In the genomic region with DNA sequence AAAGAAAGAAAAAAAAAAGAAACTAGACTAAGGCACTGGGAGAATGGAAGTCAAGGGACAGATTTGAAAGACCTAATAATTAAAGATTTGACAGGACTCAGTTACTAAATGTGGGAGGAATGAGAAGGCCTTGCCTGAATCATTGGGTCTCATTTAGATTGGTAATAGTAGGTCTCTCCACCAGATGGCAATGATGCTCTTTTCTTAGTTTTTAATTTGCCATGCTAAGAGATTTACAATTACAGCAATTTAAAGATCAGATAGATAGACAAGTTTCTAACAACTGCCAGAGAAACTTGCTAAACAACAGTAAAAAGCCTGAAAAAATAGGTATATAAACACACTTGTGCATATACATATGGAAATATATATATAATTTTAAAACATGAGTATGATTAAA, we compare ENCODE assay signal across 8 cellular contexts. TPM values are rescaled to one million over a fixed set of nuclear protein-coding genes. Genes with fewer than 3 reads are reported as not detected.
A peak's percentile ranks its signal among the peaks of the same experiment; 100 is the strongest.
DNase-seq lines count a peak whose midpoint lies in the region; ATAC-seq and TF ChIP-seq lines count a peak whose summit lies in the region.

No MANE protein-coding gene starts in this region.

- H3K9me3 Mint-ChIP-seq in CD4-positive, CD25-positive, alpha-beta regulatory T cell: peaks cover 0 to 2% (median 0%) of the 10 kb centered on the region in 7 donors
- no peaks in the 10 kb centered on the region for H3K9me3 Mint-ChIP-seq in H9

- H3K4me2 ChIP-seq in H9 (ENCODE audit: insufficient read depth, insufficient read length, low read length) (no peak overlapping the region), smooth muscle cell (no peak overlapping the region)

- H2BK12ac ChIP-seq in H9 (ENCODE audit: insufficient read length, low read depth, low read length): no peak overlapping the region

- H3K4me3 Mint-ChIP-seq in CD4-positive, CD25-positive, alpha-beta regulatory T cell: no peak overlapping the region
- no peak overlapping the region for H3K4me3 Mint-ChIP-seq in H9

- no peak overlapping the region for H3K27ac ChIP-seq in CD4-positive, CD25-positive, alpha-beta regulatory T cell (ENCODE audit: insufficient read depth, low read length, poor library complexity, severe bottlenecking)
- H3K27ac ChIP-seq in H9 (ENCODE audit: insufficient read length, low read depth, low read length) (no peak overlapping the region), foreskin keratinocyte (no peak overlapping the region), smooth muscle cell (ENCODE audit: low read depth) (no peak overlapping the region)

- H2BK15ac ChIP-seq in H9 (ENCODE audit: low read depth, low read length): no peak overlapping the region

- no peaks in the 10 kb centered on the region for H3K27me3 Mint-ChIP-seq in CD4-positive, CD25-positive, alpha-beta regulatory T cell
- H3K27me3 Mint-ChIP-seq in H9 (ENCODE audit: low read depth): no peaks in the 10 kb centered on the region

- ATAC-seq in CD4-positive, CD25-positive, alpha-beta regulatory T cell (ENCODE audit: low read depth in 2 of 2): peak in 1 of 2 donors; percentile 37
- peak; percentile 32 for ATAC-seq in foreskin keratinocyte
- no peak for ATAC-seq in GM19324 (IDR thresholded peaks at IDR 0.05; ENCODE audit: low FRiP score, unreplicated experiment)
- ATAC-seq in HG02973 (IDR thresholded peaks at IDR 0.05; ENCODE audit: unreplicated experiment): no peak

- no peak overlapping the region for H4K8ac ChIP-seq in H9 (replicated peaks; ENCODE audit: insufficient read length, low read depth, low read length)

- H3T11ph ChIP-seq in H9 (ENCODE audit: low read length): no peak overlapping the region

- no peaks in the 10 kb centered on the region for H3K79me1 ChIP-seq in H9 (ENCODE audit: insufficient read depth, low read depth, low read length, poor library complexity, severe bottlenecking)

- no peak overlapping the region for H3K27ac Mint-ChIP-seq in CD4-positive, CD25-positive, alpha-beta regulatory T cell
- no peak overlapping the region for H3K27ac Mint-ChIP-seq in H9

- no peaks in the 10 kb centered on the region for H3K4me1 ChIP-seq in CD4-positive, CD25-positive, alpha-beta regulatory T cell (ENCODE audit: control insufficient read depth, insufficient read depth, low read length, poor library complexity, severe bottlenecking)
- H3K4me1 ChIP-seq in H9 (ENCODE audit: insufficient read depth, low read length) (no peaks in the 10 kb centered on the region), foreskin keratinocyte (no peaks in the 10 kb centered on the region), smooth muscle cell (ENCODE audit: low read depth) (no peaks in the 10 kb centered on the region)

- peaks cover 16% of the 10 kb centered on the region for H3K36me3 Mint-ChIP-seq in CD4-positive, CD25-positive, alpha-beta regulatory T cell
- no peaks in the 10 kb centered on the region for H3K36me3 Mint-ChIP-seq in H9 (ENCODE audit: insufficient read depth in 1 of 3, low read depth in 3 of 3)

- H3K79me2 ChIP-seq in H9 (ENCODE audit: insufficient read depth, low read length) (no peaks in the 10 kb centered on the region), smooth muscle cell (ENCODE audit: low read depth) (no peaks in the 10 kb centered on the region)

- no peak overlapping the region for H3K18ac ChIP-seq in H9 (ENCODE audit: insufficient read length, low read depth, low read length)

- no peak overlapping the region for H3K14ac ChIP-seq in H9 (ENCODE audit: insufficient read depth, low read length)

- H3F3A ChIP-seq in smooth muscle cell (ENCODE audit: low read depth): no peaks in the 10 kb centered on the region

- no peak overlapping the region for H3K4ac ChIP-seq in H9 (ENCODE audit: low read depth, low read length)

- no peak overlapping the region for H3K4me3 ChIP-seq in CD4-positive, CD25-positive, alpha-beta regulatory T cell (ENCODE audit: low read depth, low read length)
- H3K4me3 ChIP-seq in smooth muscle cell: no peak overlapping the region

- no peak overlapping the region for H3K23ac ChIP-seq in H9 (ENCODE audit: insufficient read length, low read depth, low read length)

- H3K27me3 ChIP-seq in CD4-positive, CD25-positive, alpha-beta regulatory T cell (ENCODE audit: control insufficient read depth, insufficient read depth, low read length): no peaks in the 10 kb centered on the region
- H3K27me3 ChIP-seq in H9 (ENCODE audit: insufficient read depth, low read length) (no peaks in the 10 kb centered on the region), foreskin keratinocyte (peaks cover 36% of the 10 kb centered on the region), smooth muscle cell (ENCODE audit: low read depth) (no peaks in the 10 kb centered on the region)

- H2AFZ ChIP-seq in H9 (ENCODE audit: low read length) (no peak overlapping the region), smooth muscle cell (ENCODE audit: low read depth) (no peak overlapping the region)

- in situ Hi-C loops in SK-MEL-5 (cut with HindIII; ENCODE audit: low pct_unique_long_range_greater_than_20kb, low sequenced_read_pairs): no loop called here

- no peak overlapping the region for H2BK5ac ChIP-seq in H9 (ENCODE audit: insufficient read length, low read length)

- no peak overlapping the region for H3K56ac ChIP-seq in H9 (ENCODE audit: insufficient read length, low read depth, low read length)

- no peaks in the 10 kb centered on the region for H3K9me3 ChIP-seq in CD4-positive, CD25-positive, alpha-beta regulatory T cell (ENCODE audit: control insufficient read depth in 2 of 2, low read length in 2 of 2)
- H3K9me3 ChIP-seq in H9 (ENCODE audit: control insufficient read depth, low read depth, low read length): no peaks in the 10 kb centered on the region
- H3K9me3 ChIP-seq in smooth muscle cell (replicated peaks; ENCODE audit: low read depth): no peaks in the 10 kb centered on the region

- H3K9ac ChIP-seq in H9 (ENCODE audit: extremely low read depth, insufficient read length, low read length) (no peak overlapping the region), smooth muscle cell (ENCODE audit: low read depth) (no peak overlapping the region)

- TF ChIP-seq CTCF in H9 (conservative IDR thresholded peaks at IDR 0.05) (peak; percentile 70), foreskin keratinocyte (conservative IDR thresholded peaks at IDR 0.05) (peak; percentile 82), smooth muscle cell (IDR thresholded peaks at IDR 0.05; ENCODE audit: borderline replicate concordance, insufficient read depth, poor library complexity, severe bottlenecking) (peak; percentile 63)

- no peaks in the 10 kb centered on the region for H4K20me1 ChIP-seq in H9 (ENCODE audit: control insufficient read depth, insufficient read depth, insufficient read length)
- no peaks in the 10 kb centered on the region for H4K20me1 ChIP-seq in smooth muscle cell (ENCODE audit: low read depth)

- DNase-seq in CD4-positive, CD25-positive, alpha-beta regulatory T cell: peak in 2 of 3 donors; percentile 15 to 58
- no peak for DNase-seq in H9
- DNase-seq in SK-MEL-5 (ENCODE audit: low read depth, low spot score): peak; percentile 77
- DNase-seq in foreskin keratinocyte: peak in 1 of 2 donors; percentile 43
- no peak for DNase-seq in smooth muscle cell (lab: John Stamatoyannopoulos, UW; ENCODE audit: unreplicated experiment)
- DNase-seq in stimulated activated CD4-positive, alpha-beta T cell treated with anti-CD3 and anti-CD28 coated beads, Interleukin-15, amount 100 ng/mL, for 24 hours: no peak

- H2AK5ac ChIP-seq in H9 (ENCODE audit: insufficient read length, low read length): no peak overlapping the region

- no peak overlapping the region for H2BK20ac ChIP-seq in H9 (ENCODE audit: low read depth, low read length, poor library complexity, severe bottlenecking)

- H4K91ac ChIP-seq in H9 (ENCODE audit: insufficient read length, low read depth, low read length): no peak overlapping the region

- peaks cover 6% of the 10 kb centered on the region for H3K36me3 ChIP-seq in CD4-positive, CD25-positive, alpha-beta regulatory T cell (ENCODE audit: control insufficient read depth, insufficient read depth, low read length)
- H3K36me3 ChIP-seq in smooth muscle cell (ENCODE audit: low read depth): no peaks in the 10 kb centered on the region

- peaks cover 13 to 17% (median 16%) of the 10 kb centered on the region in 4 donors for H3K4me1 Mint-ChIP-seq in CD4-positive, CD25-positive, alpha-beta regulatory T cell
- H3K4me1 Mint-ChIP-seq in H9: no peaks in the 10 kb centered on the region

- no peaks in the 10 kb centered on the region for H3K23me2 ChIP-seq in H9 (ENCODE audit: insufficient read length, low read depth, low read length, poor library complexity, severe bottlenecking)

- no peak overlapping the region for H4K5ac ChIP-seq in H9 (ENCODE audit: insufficient read length, low read depth, low read length)

- H2BK120ac ChIP-seq in H9 (ENCODE audit: low read depth, low read length, poor library complexity, severe bottlenecking): no peak overlapping the region

RNA-seq across cellular contexts. Expression of a gene that starts 15.3 kb away (rescaled TPM):
- 18.3 TPM for total RNA-seq in CD4-positive, CD25-positive, alpha-beta regulatory T cell
- polyA plus RNA-seq in CD4-positive, CD25-positive, alpha-beta regulatory T cell: 10 to 100 TPM in 3 of 4 donors, 1 to 10 TPM in 1; 9.8 to 19.3 (median 16.3) TPM
- total RNA-seq in H9 (2021) (13.6 and 15.1 TPM in 2 replicates), foreskin keratinocyte (8.2 and 9.9 TPM in 2 replicates), smooth muscle cell (20.6 and 22.4 TPM in 2 replicates)
- 29.6 and 32.3 TPM in 2 replicates for total RNA-seq in SK-MEL-5 (2014; rRNA removed; shearing (Covaris generic))
- 17.3 and 18.8 TPM in 2 replicates for polyA plus RNA-seq in SK-MEL-5 (2015; cell fraction: cytosol; rRNA removed)
- 7.6 and 8.4 TPM in 2 replicates for polyA plus RNA-seq in SK-MEL-5 (2015; cell fraction: nucleus; rRNA removed)
- polyA plus RNA-seq in foreskin keratinocyte (7.8 and 9.3 TPM in 2 replicates), smooth muscle cell (12.2 and 18.3 TPM in 2 replicates)

RNA-seq across cellular contexts. Expression of a gene that starts 15.5 kb away (rescaled TPM):
- 12.5 TPM for total RNA-seq in CD4-positive, CD25-positive, alpha-beta regulatory T cell
- 10 to 100 TPM; 20.0 to 31.1 (median 21.9) TPM for polyA plus RNA-seq in CD4-positive, CD25-positive, alpha-beta regulatory T cell
- total RNA-seq in H9 (2021): 29.1 and 32.0 TPM in 2 replicates
- total RNA-seq in SK-MEL-5 (2014; rRNA removed; shearing (Covaris generic)): 40.1 and 42.3 TPM in 2 replicates
- polyA plus RNA-seq in SK-MEL-5 (2015; cell fraction: cytosol; rRNA removed): 30.1 and 33.7 TPM in 2 replicates
- polyA plus RNA-seq in SK-MEL-5 (2015; cell fraction: nucleus; rRNA removed): 72.1 and 78.4 TPM in 2 replicates
- total RNA-seq in foreskin keratinocyte: 22.6 and 24.4 TPM in 2 replicates
- polyA plus RNA-seq in foreskin keratinocyte: 33.9 and 38.9 TPM in 2 replicates
- 19.1 and 35.1 TPM in 2 replicates for total RNA-seq in smooth muscle cell
- 31.9 and 42.7 TPM in 2 replicates for polyA plus RNA-seq in smooth muscle cell

Comparison
In these comparisons a context has a peak if more than half of its experiments do, and no peak if none do; other contexts are left out.
1. DNase-seq: peak in CD4-positive, CD25-positive, alpha-beta regulatory T cell (2 of 3) and SK-MEL-5 (single experiment); none in H9 (single experiment), smooth muscle cell (single experiment) and stimulated activated CD4-positive, alpha-beta T cell treated with anti-CD3 and anti-CD28 coated beads, Interleukin-15, amount 100 ng/mL, for 24 hours (single experiment).
2. Peak in every context shown above with its lines, with median percentiles within 50 percentile points of each other: CTCF ChIP-seq.